ENCODE assay signal across 15 cellular contexts in the genomic region with DNA sequence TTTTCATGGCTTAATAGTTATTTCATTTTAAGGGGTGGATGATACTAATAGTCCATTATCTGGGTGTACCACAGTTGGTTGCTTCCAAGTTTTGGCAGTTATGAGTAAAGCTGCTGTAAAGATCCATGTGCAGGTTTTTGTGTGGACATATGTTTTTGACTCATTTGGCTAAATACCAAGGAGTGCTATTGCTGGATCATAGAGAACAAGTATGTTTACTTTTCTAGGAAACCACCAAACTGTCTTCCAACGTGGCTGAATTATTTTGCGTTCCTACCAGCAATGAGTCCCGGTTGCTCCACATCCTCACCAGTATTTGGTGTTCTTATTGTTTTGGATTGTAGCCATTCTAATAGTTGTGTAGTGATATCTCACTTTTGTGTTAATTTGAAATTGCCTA.
A peak's percentile ranks its signal among the peaks of the same experiment; 100 is the strongest.
DNase-seq lines count a peak whose midpoint lies in the region; ATAC-seq and TF ChIP-seq lines count a peak whose summit lies in the region.
"Had no signal": no experiment of that assay in that cellular context is flagged by ENCODE, and none has a peak within 500 bp of the region (broad histone marks: within the 10 kb centered on the region; RNA-seq: fewer than 3 reads in every experiment).

No MANE protein-coding gene starts in this region.

- DNase-seq in BJ (ENCODE audit: low read depth) (peak; percentile 67), MG63 (peak; percentile 23), chondrocyte (ENCODE audit: low spot score) (no peak), left colon (no peak), NCI-H2081 (lab: John Stamatoyannopoulos, UW) (no peak), NCI-H345 treated with DMSO at 0.1 percent for 48 hours (lab: John Stamatoyannopoulos, UW; ENCODE audit: unreplicated experiment) (no peak), body of pancreas (no peak), GM20000 (ENCODE audit: low spot score) (no peak)
- DNase-seq: BE2C; left ventricle myocardium inferior; NCI-H1092; NK-92 treated with Interleukin-12 subunit alpha and Interleukin-12 subunit beta, amount 100 ng/mL, for 24 hours; nucleus accumbens had no signal

- POLR2A ChIA-PET in BJ (lab: Charles Lee): no interaction called here

- H3K27me3 Mint-ChIP-seq in chondrocyte (ENCODE audit: low read depth): no peaks in the 10 kb centered on the region

- CTCF ChIA-PET in BJ (lab: Yijun Ruan, JAX): interaction anchor here (1.2 to 1.8 kb wide), 2 partner anchors 72 to 196 kb away, joined by 3 to 5 read pairs; no protein-coding TSS in a partner anchor

- H3K9me3 ChIP-seq in MG63 (no peaks in the 10 kb centered on the region), body of pancreas (no peaks in the 10 kb centered on the region)
- H3K9me3 ChIP-seq: BE2C, left ventricle myocardium inferior had no signal

- H3K36me3 ChIP-seq in BJ (ENCODE audit: control insufficient read depth, insufficient read depth, low read length) (no peaks in the 10 kb centered on the region), MG63 (no peaks in the 10 kb centered on the region), body of pancreas (replicated peaks in 1 of 2; ENCODE audit: insufficient read depth in 1 of 2, low read depth in 2 of 2) (no peaks in the 10 kb centered on the region)
- H3K36me3 ChIP-seq: BE2C, left ventricle myocardium inferior had no signal

- TF ChIP-seq POLR2A in body of pancreas (IDR thresholded peaks at IDR 0.05): no peak

- TF ChIP-seq CTCF in BJ (IDR thresholded peaks at IDR 0.05; ENCODE audit: insufficient read depth, low read depth, low read length): no peak
- no peak for TF ChIP-seq CTCF in chondrocyte (IDR thresholded peaks at IDR 0.05)
- no peak for TF ChIP-seq CTCF in body of pancreas (IDR thresholded peaks at IDR 0.05)
- no peak for TF ChIP-seq CTCF in GM20000 (IDR thresholded peaks at IDR 0.05; ENCODE audit: extremely low read depth, missing control alignments)

- no peaks in the 10 kb centered on the region for H3K9me3 Mint-ChIP-seq in chondrocyte (ENCODE audit: low read depth)
- H3K9me3 Mint-ChIP-seq: stimulated activated effector memory CD8-positive, alpha-beta T cell treated with anti-CD3 and anti-CD28 coated beads, Interleukin-12 subunit alpha, Interleukin-12 subunit beta, amount 100 ng/mL, for 72 hours had no signal

- no peaks in the 10 kb centered on the region for H3K4me1 ChIP-seq in body of pancreas
- H3K4me1 ChIP-seq: BE2C had no signal

- WGBS in body of pancreas, 2 donors: 60 to 66% methylated on average over 3 of the region's 3 CpGs

- no peak overlapping the region for H3K4me3 Mint-ChIP-seq in chondrocyte (ENCODE audit: unreplicated experiment)
- H3K4me3 Mint-ChIP-seq: stimulated activated effector memory CD8-positive, alpha-beta T cell treated with anti-CD3 and anti-CD28 coated beads, Interleukin-12 subunit alpha, Interleukin-12 subunit beta, amount 100 ng/mL, for 72 hours had no signal

- H3K36me3 Mint-ChIP-seq in chondrocyte (ENCODE audit: low read depth): no peaks in the 10 kb centered on the region
- H3K36me3 Mint-ChIP-seq: stimulated activated effector memory CD8-positive, alpha-beta T cell treated with anti-CD3 and anti-CD28 coated beads, Interleukin-12 subunit alpha, Interleukin-12 subunit beta, amount 100 ng/mL, for 72 hours had no signal

- H3K27me3 ChIP-seq in BJ (ENCODE audit: control insufficient read depth, insufficient read depth, low read length): no peaks in the 10 kb centered on the region
- no peaks in the 10 kb centered on the region for H3K27me3 ChIP-seq in MG63
- no peaks in the 10 kb centered on the region for H3K27me3 ChIP-seq in body of pancreas
- H3K27me3 ChIP-seq: BE2C had no signal

- intact Hi-C loops in left colon (cut with DNase I, micrococcal nuclease) (no loop called here), body of pancreas (cut with DNase I) (no loop called here)

- H3K27ac ChIP-seq in body of pancreas: no peak overlapping the region
- H3K27ac ChIP-seq: left ventricle myocardium inferior had no signal

- peak; percentile 14 for ATAC-seq in left colon
- ATAC-seq in body of pancreas: no peak
- ATAC-seq: HCT116; stimulated activated effector memory CD8-positive, alpha-beta T cell treated with anti-CD3 and anti-CD28 coated beads, Interleukin-12 subunit alpha, Interleukin-12 subunit beta, amount 100 ng/mL, for 72 hours had no signal

- H3K4me3 ChIP-seq in BJ (ENCODE audit: low read depth, low read length) (no peak overlapping the region), MG63 (no peak overlapping the region), body of pancreas (no peak overlapping the region)
- H3K4me3 ChIP-seq: left ventricle myocardium inferior had no signal

- peak overlapping the region; percentile 94 for H3K27ac Mint-ChIP-seq in chondrocyte (ENCODE audit: unreplicated experiment)
- H3K27ac Mint-ChIP-seq: stimulated activated effector memory CD8-positive, alpha-beta T cell treated with anti-CD3 and anti-CD28 coated beads, Interleukin-12 subunit alpha, Interleukin-12 subunit beta, amount 100 ng/mL, for 72 hours had no signal

- H3K4me1 Mint-ChIP-seq in chondrocyte (ENCODE audit: low read depth): peaks cover 68% of the 10 kb centered on the region
- H3K4me1 Mint-ChIP-seq: stimulated activated effector memory CD8-positive, alpha-beta T cell treated with anti-CD3 and anti-CD28 coated beads, Interleukin-12 subunit alpha, Interleukin-12 subunit beta, amount 100 ng/mL, for 72 hours had no signal

Comparison
In these comparisons a context has a peak if more than half of its experiments do, and no peak if none do; other contexts are left out.
1. DNase-seq: peak in BJ (single experiment) and MG63 (single experiment); none in chondrocyte (single experiment), left colon (0 of 2), NCI-H2081 (0 of 2), NCI-H345 treated with DMSO at 0.1 percent for 48 hours (single experiment), body of pancreas (0 of 4) and GM20000 (single experiment).